ENCODE assay signal across 27 cellular contexts in genomic region chr17:19574956-19575355, GRCh38. TPM values are rescaled to one million over a fixed set of nuclear protein-coding genes. Genes with fewer than 3 reads are reported as not detected.
"Had no signal": no experiment of that assay in that cellular context is flagged by ENCODE, and none has a peak within 500 bp of the region (broad histone marks: within the 10 kb centered on the region; RNA-seq: fewer than 3 reads in every experiment).

No MANE protein-coding gene starts in this region.

- H3K27ac ChIP-seq: ascending aorta, WERI-Rb-1 had no signal

- H3K9me3 ChIP-seq: ascending aorta had no signal

- H3K36me3 ChIP-seq: ascending aorta, WERI-Rb-1 had no signal

- H3K4me3 Mint-ChIP-seq: activated B cell treated with CpG ODN at 0.5 μM for 24 hours; activated CD4-positive, alpha-beta memory T cell treated with anti-CD3 and anti-CD28 coated beads, Interleukin-2, amount 10 ng/mL, durations not matched to agents 7 days and 5 days; activated CD4-positive, alpha-beta T cell treated with anti-CD3 and anti-CD28 coated beads for 36 hours; activated CD4-positive, alpha-beta T cell treated with anti-CD3 and anti-CD28 coated beads, Interleukin-2, amount 10 ng/mL, durations not matched to agents 24 days and 14 days; activated CD8-positive, alpha-beta memory T cell treated with anti-CD3 and anti-CD28 coated beads, Interleukin-2, amount 10 ng/mL, durations not matched to agents 7 days and 5 days; activated naive CD4-positive, alpha-beta T cell treated with anti-CD3 and anti-CD28 coated beads for 36 hours; activated naive CD4-positive, alpha-beta T cell treated with anti-CD3 and anti-CD28 coated beads, Interleukin-2, amount 50 U/mL, for 24 hours; activated naive CD8-positive, alpha-beta T cell treated with anti-CD3 and anti-CD28 coated beads for 36 hours; activated naive CD8-positive, alpha-beta T cell treated with anti-CD3 and anti-CD28 coated beads, Interleukin-2, amount 50 U/mL, for 24 hours; activated T-helper 1 cell treated with anti-CD3 and anti-CD28 coated beads, Interleukin-12 subunit alpha, Interleukin-12 subunit beta, Interleukin-2, Interleukin-4 antibody, amounts not matched to agents 30 ng/mL and 10 ng/mL and 1 ng/mL, durations not matched to agents 14 hours and 24 hours and 36 hours; brain; T-helper 17 cell; T-helper 2 cell treated with Interferon-gamma antibody and Interleukin-4, amounts not matched to agents 5 μg/mL and 100 μg/mL, for 36 hours had no signal

- ATAC-seq: activated CD4-positive, alpha-beta T cell treated with anti-CD3 and anti-CD28 coated beads for 36 hours; activated CD4-positive, CD25-positive, alpha-beta regulatory T cell treated with anti-CD3 and anti-CD28 coated beads, Interleukin-2, amount 50 U/mL, for 24 hours; activated CD8-positive, alpha-beta memory T cell treated with anti-CD3 and anti-CD28 coated beads, Interleukin-2, amount 10 ng/mL, durations not matched to agents 7 days and 5 days; activated naive CD8-positive, alpha-beta T cell treated with anti-CD3 and anti-CD28 coated beads, Interleukin-2, amount 50 U/mL, for 24 hours; esophagus mucosa; T-helper 17 cell had no signal

- H3K36me3 Mint-ChIP-seq: activated CD8-positive, alpha-beta memory T cell treated with anti-CD3 and anti-CD28 coated beads, Interleukin-2, amount 10 ng/mL, durations not matched to agents 7 days and 5 days; activated naive CD4-positive, alpha-beta T cell treated with anti-CD3 and anti-CD28 coated beads, Interleukin-2, amount 50 U/mL, for 24 hours; activated naive CD8-positive, alpha-beta T cell treated with anti-CD3 and anti-CD28 coated beads for 36 hours; brain had no signal

- DNase-seq: activated B cell treated with CpG ODN at 0.5 μM for 24 hours; activated CD4-positive, alpha-beta memory T cell treated with anti-CD3 and anti-CD28 coated beads, Interleukin-2, amount 10 ng/mL, durations not matched to agents 7 days and 5 days; activated CD4-positive, alpha-beta T cell treated with anti-CD3 and anti-CD28 coated beads for 36 hours; activated CD4-positive, alpha-beta T cell treated with anti-CD3 and anti-CD28 coated beads, Interleukin-2, amount 10 ng/mL, durations not matched to agents 24 days and 14 days; activated CD8-positive, alpha-beta memory T cell treated with anti-CD3 and anti-CD28 coated beads, Interleukin-2, amount 10 ng/mL, durations not matched to agents 7 days and 5 days; activated CD8-positive, alpha-beta memory T cell treated with anti-CD3 and anti-CD28 coated beads, Interleukin-2, amount 50 U/mL, for 4 hours; activated naive CD4-positive, alpha-beta T cell treated with anti-CD3 and anti-CD28 coated beads for 36 hours; activated naive CD8-positive, alpha-beta T cell treated with anti-CD3 and anti-CD28 coated beads for 36 hours; activated naive CD8-positive, alpha-beta T cell treated with anti-CD3 and anti-CD28 coated beads, Interleukin-2, amount 50 U/mL, for 24 hours; activated T-cell treated with anti-CD3 and anti-CD28 coated beads, Interleukin-2, amount 50 U/mL, for 1 hour; activated T-cell treated with anti-CD3 and anti-CD28 coated beads, Interleukin-2, amount 50 U/mL, for 48 hours; caudate nucleus; effector CD8-positive, alpha-beta T cell; foreskin fibroblast; head of caudate nucleus; T-helper 1 cell; T-helper 17 cell; T1000; WERI-Rb-1 had no signal

- H3K4me3 ChIP-seq: ascending aorta had no signal

- H3K9me3 Mint-ChIP-seq: activated B cell treated with CpG ODN at 0.5 μM for 24 hours; activated CD4-positive, alpha-beta memory T cell treated with anti-CD3 and anti-CD28 coated beads, Interleukin-2, amount 10 ng/mL, durations not matched to agents 7 days and 5 days; activated CD4-positive, alpha-beta T cell treated with anti-CD3 and anti-CD28 coated beads, Interleukin-2, amount 10 ng/mL, durations not matched to agents 24 days and 14 days; activated naive CD4-positive, alpha-beta T cell treated with anti-CD3 and anti-CD28 coated beads for 36 hours; activated naive CD4-positive, alpha-beta T cell treated with anti-CD3 and anti-CD28 coated beads, Interleukin-2, amount 50 U/mL, for 24 hours; activated naive CD8-positive, alpha-beta T cell treated with anti-CD3 and anti-CD28 coated beads for 36 hours; activated naive CD8-positive, alpha-beta T cell treated with anti-CD3 and anti-CD28 coated beads, Interleukin-2, amount 50 U/mL, for 24 hours; activated T-helper 1 cell treated with anti-CD3 and anti-CD28 coated beads, Interleukin-12 subunit alpha, Interleukin-12 subunit beta, Interleukin-2, Interleukin-4 antibody, amounts not matched to agents 30 ng/mL and 10 ng/mL and 1 ng/mL, durations not matched to agents 14 hours and 24 hours and 36 hours; activated T-helper 2 cell treated with anti-CD3 and anti-CD28 coated beads, Interferon-gamma antibody, Interleukin-2, Interleukin-4, amounts not matched to agents 10 μg/mL and 5 μg/mL and 100 μg/mL, durations not matched to agents 14 hours and 24 hours and 36 hours; T-helper 2 cell treated with Interferon-gamma antibody and Interleukin-4, amounts not matched to agents 5 μg/mL and 100 μg/mL, for 36 hours had no signal

- H3K27me3 ChIP-seq: ascending aorta had no signal

- H3K27ac Mint-ChIP-seq: activated B cell treated with CpG ODN at 0.5 μM for 24 hours; activated CD4-positive, alpha-beta memory T cell treated with anti-CD3 and anti-CD28 coated beads, Interleukin-2, amount 10 ng/mL, durations not matched to agents 7 days and 5 days; activated CD4-positive, alpha-beta T cell treated with anti-CD3 and anti-CD28 coated beads for 36 hours; activated CD4-positive, alpha-beta T cell treated with anti-CD3 and anti-CD28 coated beads, Interleukin-2, amount 10 ng/mL, durations not matched to agents 24 days and 14 days; activated CD8-positive, alpha-beta memory T cell treated with anti-CD3 and anti-CD28 coated beads, Interleukin-2, amount 10 ng/mL, durations not matched to agents 7 days and 5 days; activated naive CD4-positive, alpha-beta T cell treated with anti-CD3 and anti-CD28 coated beads for 36 hours; activated naive CD4-positive, alpha-beta T cell treated with anti-CD3 and anti-CD28 coated beads, Interleukin-2, amount 50 U/mL, for 24 hours; activated naive CD8-positive, alpha-beta T cell treated with anti-CD3 and anti-CD28 coated beads for 36 hours; activated naive CD8-positive, alpha-beta T cell treated with anti-CD3 and anti-CD28 coated beads, Interleukin-2, amount 50 U/mL, for 24 hours; activated T-helper 1 cell treated with anti-CD3 and anti-CD28 coated beads, Interleukin-12 subunit alpha, Interleukin-12 subunit beta, Interleukin-2, Interleukin-4 antibody, amounts not matched to agents 30 ng/mL and 10 ng/mL and 1 ng/mL, durations not matched to agents 14 hours and 24 hours and 36 hours; activated T-helper 2 cell treated with anti-CD3 and anti-CD28 coated beads, Interferon-gamma antibody, Interleukin-2, Interleukin-4, amounts not matched to agents 10 μg/mL and 5 μg/mL and 100 μg/mL, durations not matched to agents 14 hours and 24 hours and 36 hours; brain; T-helper 17 cell; T-helper 2 cell treated with Interferon-gamma antibody and Interleukin-4, amounts not matched to agents 5 μg/mL and 100 μg/mL, for 36 hours had no signal

- H3K4me1 Mint-ChIP-seq: activated CD4-positive, alpha-beta memory T cell treated with anti-CD3 and anti-CD28 coated beads, Interleukin-2, amount 10 ng/mL, durations not matched to agents 7 days and 5 days; activated CD4-positive, alpha-beta T cell treated with anti-CD3 and anti-CD28 coated beads for 36 hours; activated CD4-positive, alpha-beta T cell treated with anti-CD3 and anti-CD28 coated beads, Interleukin-2, amount 10 ng/mL, durations not matched to agents 24 days and 14 days; activated CD8-positive, alpha-beta memory T cell treated with anti-CD3 and anti-CD28 coated beads, Interleukin-2, amount 10 ng/mL, durations not matched to agents 7 days and 5 days; activated naive CD8-positive, alpha-beta T cell treated with anti-CD3 and anti-CD28 coated beads for 36 hours had no signal

RNA-seq across cellular contexts. Expression of gene SLC47A1, which starts 41.3 kb away (rescaled TPM):
- total RNA-seq: activated CD4-positive, alpha-beta T cell treated with anti-CD3 and anti-CD28 coated beads, Interleukin-2, amount 10 ng/mL, durations not matched to agents 24 days and 14 days; activated naive CD8-positive, alpha-beta T cell treated with anti-CD3 and anti-CD28 coated beads for 36 hours; T-helper 17 cell had no signal
